ENCODE assay signal across 2 cellular contexts in genomic region chr3:179179979-179180758, GRCh38.
TF ChIP-seq lines count a peak whose summit lies in the region.

No MANE protein-coding gene starts in this region.

TF ChIP-seq in SK-N-SH treated with all-trans-retinoic acid at 6 μM for 48 hours, 23 proteins besides CTCF, POLR2A, EP300 and RAD21 (continued from another document):
- no peak for TF ChIP-seq TSHZ2 (CRISPR knock-in tag; IDR thresholded peaks at IDR 0.05)
- no peak for TF ChIP-seq ZNF70 (CRISPR knock-in tag; IDR thresholded peaks at IDR 0.05)
- TF ChIP-seq ZC3H10 (CRISPR knock-in tag; IDR thresholded peaks at IDR 0.05): no peak
- no peak for TF ChIP-seq ARNTL (CRISPR knock-in tag; IDR thresholded peaks at IDR 0.05; ENCODE audit: borderline replicate concordance, low read depth)
- no peak for TF ChIP-seq ESRRG (CRISPR knock-in tag; IDR thresholded peaks at IDR 0.05)
- TF ChIP-seq ZFP3 (CRISPR knock-in tag; IDR thresholded peaks at IDR 0.05): no peak
- TF ChIP-seq BACH2 (CRISPR knock-in tag; IDR thresholded peaks at IDR 0.05; ENCODE audit: borderline replicate concordance): no peak

TF ChIP-seq in SK-N-SH, 30 proteins besides CTCF, POLR2A, EP300 and RAD21 (continued from another document):
- no peak for TF ChIP-seq REST (IDR thresholded peaks at IDR 0.05; ENCODE audit: low read depth, low read length)
- no peak for TF ChIP-seq FOSL2 (IDR thresholded peaks at IDR 0.05; ENCODE audit: borderline replicate concordance, low read depth)
- no peak for TF ChIP-seq IRF3 (IDR thresholded peaks at IDR 0.05; ENCODE audit: low read depth, low read length)
- no peak for TF ChIP-seq SIN3A (IDR thresholded peaks at IDR 0.05; ENCODE audit: borderline replicate concordance, low read depth, low read length)
- no peak for TF ChIP-seq ELF1 (IDR thresholded peaks at IDR 0.05)
- TF ChIP-seq EZH2phosphoT487 (IDR thresholded peaks at IDR 0.05; ENCODE audit: borderline replicate concordance, low read depth): no peak
- TF ChIP-seq TCF12 (IDR thresholded peaks at IDR 0.05): no peak
- TF ChIP-seq NRF1 (IDR thresholded peaks at IDR 0.05; ENCODE audit: low read depth, low read length): no peak
- TF ChIP-seq FOXM1 (IDR thresholded peaks at IDR 0.05; ENCODE audit: low read depth): no peak
- no peak for TF ChIP-seq MAX (IDR thresholded peaks at IDR 0.05; ENCODE audit: low read depth)
- no peak for TF ChIP-seq FOXJ3 (CRISPR knock-in tag; IDR thresholded peaks at IDR 0.05)
- no peak for TF ChIP-seq SMC3 (IDR thresholded peaks at IDR 0.05; ENCODE audit: low read depth, low read length)
- TF ChIP-seq NFIC (IDR thresholded peaks at IDR 0.05; ENCODE audit: borderline replicate concordance): no peak
- TF ChIP-seq USF1 (IDR thresholded peaks at IDR 0.05; ENCODE audit: borderline replicate concordance, low read depth): no peak
- TF ChIP-seq RFX5 (IDR thresholded peaks at IDR 0.05; ENCODE audit: low read length): no peak
